In the genomic region with DNA sequence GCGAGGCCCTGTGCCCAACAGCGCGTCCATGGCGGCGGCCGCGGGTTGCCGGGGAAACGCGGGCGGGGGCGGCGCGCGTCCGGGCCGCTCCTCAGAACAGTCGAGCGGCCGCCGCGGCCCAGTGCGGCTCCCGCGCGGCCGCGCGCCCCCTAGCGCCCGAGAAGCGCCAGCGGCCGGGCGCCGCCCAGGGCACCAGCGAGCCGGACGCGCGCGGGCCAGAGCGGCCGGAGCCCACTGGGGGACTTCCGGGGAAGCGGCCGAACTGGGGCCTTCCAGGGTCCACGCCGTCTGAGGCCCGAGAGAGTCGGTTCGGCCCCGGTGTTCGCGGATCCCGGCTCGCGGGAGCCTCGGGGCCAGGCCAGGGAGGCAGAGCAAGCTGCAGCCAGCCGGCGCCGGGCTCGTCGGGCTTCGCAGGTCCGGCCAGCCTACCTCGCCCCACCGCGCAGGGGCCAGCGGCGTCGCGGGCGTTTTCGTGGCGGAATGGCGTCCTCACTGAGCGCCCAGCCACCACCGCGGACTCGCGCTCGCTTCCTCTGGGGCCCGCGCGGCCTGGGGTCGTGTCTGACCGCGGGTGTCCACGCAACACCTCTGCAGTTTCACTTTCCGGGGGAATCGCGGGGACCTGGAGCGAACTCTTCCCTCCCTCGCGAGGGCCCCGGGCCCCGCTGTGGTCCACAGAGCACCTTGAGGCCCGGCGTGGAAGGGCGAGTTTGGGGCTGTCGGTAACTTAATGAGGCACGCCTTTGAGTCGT, we compare ENCODE assay signal across 8 cellular contexts. TPM values are rescaled to one million over a fixed set of nuclear protein-coding genes. Genes with fewer than 3 reads are reported as not detected.
DNase-seq lines count a peak whose midpoint lies in the region; ATAC-seq, FAIRE-seq and TF ChIP-seq lines count a peak whose summit lies in the region.

A gene with protein sequence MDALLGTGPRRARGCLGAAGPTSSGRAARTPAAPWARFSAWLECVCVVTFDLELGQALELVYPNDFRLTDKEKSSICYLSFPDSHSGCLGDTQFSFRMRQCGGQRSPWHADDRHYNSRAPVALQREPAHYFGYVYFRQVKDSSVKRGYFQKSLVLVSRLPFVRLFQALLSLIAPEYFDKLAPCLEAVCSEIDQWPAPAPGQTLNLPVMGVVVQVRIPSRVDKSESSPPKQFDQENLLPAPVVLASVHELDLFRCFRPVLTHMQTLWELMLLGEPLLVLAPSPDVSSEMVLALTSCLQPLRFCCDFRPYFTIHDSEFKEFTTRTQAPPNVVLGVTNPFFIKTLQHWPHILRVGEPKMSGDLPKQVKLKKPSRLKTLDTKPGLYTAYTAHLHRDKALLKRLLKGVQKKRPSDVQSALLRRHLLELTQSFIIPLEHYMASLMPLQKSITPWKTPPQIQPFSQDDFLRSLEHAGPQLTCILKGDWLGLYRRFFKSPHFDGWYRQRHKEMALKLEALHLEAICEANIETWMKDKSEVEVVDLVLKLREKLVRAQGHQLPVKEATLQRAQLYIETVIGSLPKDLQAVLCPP (minus strand): TSS at position 54 of the 752 bp plus-strand sequence. CDS start 24 bp downstream, at position 30.

- H3K27me3 Mint-ChIP-seq in CD8-positive, alpha-beta T cell (ENCODE audit: low read depth) = peaks cover 2% of the 10 kb centered on the region
- H3K27me3 Mint-ChIP-seq in nephron (ENCODE audit: low read depth) = peaks cover 5% of the 10 kb centered on the region

- peak within 1 kb of the TSS; percentile 23 for H3K27ac ChIP-seq in CD8-positive, alpha-beta T cell (ENCODE audit: low read depth, low read length)

- H3K9me3 ChIP-seq in CD8-positive, alpha-beta T cell (ENCODE audit: low read length) = no peaks in the 10 kb centered on the region

- peak; percentile 65 for TF ChIP-seq CTCF in CD8-positive, alpha-beta T cell (IDR thresholded peaks at IDR 0.05)
- TF ChIP-seq CTCF in fibroblast of the aortic adventitia (IDR thresholded peaks at IDR 0.05; ENCODE audit: insufficient read depth, low read length) (peak; percentile 15), nephron (IDR thresholded peaks at IDR 0.05; ENCODE audit: unreplicated experiment in 3 of 3) (peak; percentile 31 to 50 (median 34))

- peak within 1 kb of the TSS; percentile 84 for H3K27ac Mint-ChIP-seq in CD8-positive, alpha-beta T cell
- H3K27ac Mint-ChIP-seq in nephron = peak within 1 kb of the TSS; percentile 40 to 92 (median 79)

- DNase-seq in CD8-positive, alpha-beta T cell = peak; percentile 34 to 84 (median 61)
- peak; percentile 57 for DNase-seq in HT1080 (ENCODE audit: low read depth)
- DNase-seq in RCC 7860 (ENCODE audit: low spot score) = peak; percentile 62
- DNase-seq in activated T-helper 9 cell treated with anti-CD3 and anti-CD28 coated beads, Interleukin-2, amount 50 U/mL, for 16 hours (ENCODE audit: low read depth) = peak; percentile 61
- peak; percentile 66 for DNase-seq in fibroblast of the aortic adventitia (ENCODE audit: low read depth)
- peak; percentile 68 for DNase-seq in stromal cell of bone marrow (ENCODE audit: low read depth)

- H3K27me3 ChIP-seq in CD8-positive, alpha-beta T cell (ENCODE audit: insufficient read depth, low read length) = no peaks in the 10 kb centered on the region

- intact Hi-C loops in CD8-positive, alpha-beta T cell (cut with DNase I, micrococcal nuclease) = loop anchor here (1.0 to 5.0 kb wide), 5 partner anchors 51 to 180 kb away; a partner anchor contains a TSS

- peaks cover 12% of the 10 kb centered on the region for H3K4me1 Mint-ChIP-seq in CD8-positive, alpha-beta T cell (ENCODE audit: low read depth)
- H3K4me1 Mint-ChIP-seq in nephron = peaks cover 7% of the 10 kb centered on the region

- peaks cover 10% of the 10 kb centered on the region for H3K4me1 ChIP-seq in CD8-positive, alpha-beta T cell (ENCODE audit: insufficient read depth, low read length)

- peak; percentile 94 for ATAC-seq in CD8-positive, alpha-beta T cell
- ATAC-seq in GM19438 (IDR thresholded peaks at IDR 0.05; ENCODE audit: low read depth, unreplicated experiment) = peak; percentile 65

- CTCF ChIA-PET in CD8-positive, alpha-beta T cell (lab: Charles Lee) = interaction anchor here (0.6 to 7.7 kb wide), 25 partner anchors 10 to 294 kb away, joined by 3 to 61 read pairs (median 5); a partner anchor contains a TSS

- peak within 1 kb of the TSS; percentile 83 for H3K4me3 Mint-ChIP-seq in CD8-positive, alpha-beta T cell
- peak within 1 kb of the TSS; percentile 90 to 96 (median 91) for H3K4me3 Mint-ChIP-seq in nephron

- no peak for FAIRE-seq in RCC 7860 (lab: Jason Lieb, UNC)

- H3K36me3 ChIP-seq in CD8-positive, alpha-beta T cell (ENCODE audit: insufficient read depth, low read length) = no peaks in the 10 kb centered on the region

- H3K36me3 Mint-ChIP-seq in CD8-positive, alpha-beta T cell = no peaks in the 10 kb centered on the region
- no peaks in the 10 kb centered on the region for H3K36me3 Mint-ChIP-seq in nephron (ENCODE audit: low read depth)

- no peaks in the 10 kb centered on the region for H3K9me3 Mint-ChIP-seq in CD8-positive, alpha-beta T cell
- H3K9me3 Mint-ChIP-seq in nephron = no peaks in the 10 kb centered on the region

- H3K4me3 ChIP-seq in CD8-positive, alpha-beta T cell (ENCODE audit: low read depth, low read length) = peak within 1 kb of the TSS; percentile 69
- peak within 1 kb of the TSS; percentile 73 for H3K4me3 ChIP-seq in fibroblast of the aortic adventitia (ENCODE audit: low read depth, low read length)

- POLR2A ChIA-PET in CD8-positive, alpha-beta T cell (lab: Charles Lee) = interaction anchor here (1.0 to 1.6 kb wide), 4 partner anchors 13 to 143 kb away, joined by 3 to 7 read pairs (median 3); no protein-coding TSS in a partner anchor

RNA-seq across cellular contexts. Expression of the gene that starts here (rescaled TPM):
- 1 to 10 TPM; 3.0 to 3.1 TPM for total RNA-seq in CD8-positive, alpha-beta T cell
- 0.13 and 0.31 TPM in 2 replicates for total RNA-seq in HT1080 (2014; rRNA removed; shearing (Covaris generic))
- 0.63 and 1.3 TPM in 2 replicates for polyA plus RNA-seq in HT1080 (2015; cell fraction: cytosol; rRNA removed)
- polyA plus RNA-seq in HT1080 (2015; cell fraction: nucleus; rRNA removed) = 3.2 and 3.6 TPM in 2 replicates
- 2.8 and 4.3 TPM in 2 replicates for total RNA-seq in fibroblast of the aortic adventitia (ENCODE audit: low replicate concordance)

Comparison
In these comparisons a context has a peak if more than half of its experiments do, and no peak if none do; other contexts are left out.
1. Peak in every context shown above with its lines: DNase-seq, ATAC-seq, H3K4me3 ChIP-seq and H3K27ac ChIP-seq.
2. CTCF ChIP-seq: peak in every context shown above with its lines; median percentile 65 in CD8-positive, alpha-beta T cell; 34 in nephron; 15 in fibroblast of the aortic adventitia.